In genomic region chr6:112030206-112030932, GRCh38 we compare ENCODE assay signal across 14 cellular contexts. TPM values are rescaled to one million over a fixed set of nuclear protein-coding genes. Genes with fewer than 3 reads are reported as not detected.
DNase-seq lines count a peak whose midpoint lies in the region; ATAC-seq and TF ChIP-seq lines count a peak whose summit lies in the region.
"Had no signal": no experiment of that assay in that cellular context is flagged by ENCODE, and none has a peak within 500 bp of the region (broad histone marks: within the 10 kb centered on the region; RNA-seq: fewer than 3 reads in every experiment).

No MANE protein-coding gene starts in this region.

- H3K4me3 ChIP-seq in liver (ENCODE audit: low read depth in 1 of 3, low read length in 3 of 3) = no peak overlapping the region
- H3K4me3 ChIP-seq in transverse colon = no peak overlapping the region
- H3K4me3 ChIP-seq: GM12878 had no signal

- no peaks in the 10 kb centered on the region for H3K9me3 ChIP-seq in liver (ENCODE audit: control insufficient read depth in 4 of 4, low read length in 3 of 4)
- H3K9me3 ChIP-seq in transverse colon = no peaks in the 10 kb centered on the region
- H3K9me3 ChIP-seq: SK-N-SH had no signal

- no peak for TF ChIP-seq POLR2A in transverse colon (IDR thresholded peaks at IDR 0.05)

- H3K27me3 Mint-ChIP-seq in activated naive CD8-positive, alpha-beta T cell = no peaks in the 10 kb centered on the region
- no peaks in the 10 kb centered on the region for H3K27me3 Mint-ChIP-seq in activated naive CD8-positive, alpha-beta T cell treated with anti-CD3 and anti-CD28 coated beads for 36 hours
- no peaks in the 10 kb centered on the region for H3K27me3 Mint-ChIP-seq in activated T-helper 17 cell treated with anti-CD3 and anti-CD28 coated beads, Interleukin-2, amount 50 U/mL, for 72 hours

- H3K27me3 ChIP-seq in liver (ENCODE audit: control insufficient read depth in 4 of 4, insufficient read depth in 4 of 4, low read length in 3 of 4) = no peaks in the 10 kb centered on the region
- no peaks in the 10 kb centered on the region for H3K27me3 ChIP-seq in transverse colon

- H3K9ac ChIP-seq in liver (ENCODE audit: low read depth in 1 of 2, low read length in 2 of 2) = no peak overlapping the region
- H3K9ac ChIP-seq: SK-N-SH had no signal

- no peak for ATAC-seq in activated T-helper 17 cell treated with anti-CD3 and anti-CD28 coated beads, Interleukin-2, amount 50 U/mL, for 72 hours (replicated peaks)
- ATAC-seq: GM12878, WTC11 had no signal

- WGBS in liver = 89% methylated on average over 7 of the region's 7 CpGs
- WGBS in transverse colon (ENCODE audit: low coverage in 1 of 2), 2 donors = 73 to 75% methylated on average over 6 to 7 of the region's 7 CpGs

- DNase-seq in activated naive CD8-positive, alpha-beta T cell treated with anti-CD3 and anti-CD28 coated beads for 36 hours = no peak
- no peak for DNase-seq in transverse colon
- no peak for DNase-seq in hypothalamus (lab: John Stamatoyannopoulos, UW)
- no peak for DNase-seq in SKM-1 (lab: John Stamatoyannopoulos, UW; ENCODE audit: unreplicated experiment)
- DNase-seq in activated CD4-positive, CD25-positive, alpha-beta regulatory T cell (lab: John Stamatoyannopoulos, UW) = no peak
- DNase-seq: DND-41, mammary epithelial cell, NCI-H2029 treated with DMSO at 0.1 percent for 48 hours, SK-N-SH had no signal

- no peak for TF ChIP-seq CTCF in liver (IDR thresholded peaks at IDR 0.05; ENCODE audit: low read depth, low read length, missing input control)
- no peak for TF ChIP-seq CTCF in transverse colon (IDR thresholded peaks at IDR 0.05)

- no peak overlapping the region for H3K4me3 Mint-ChIP-seq in activated naive CD8-positive, alpha-beta T cell
- no peak overlapping the region for H3K4me3 Mint-ChIP-seq in activated naive CD8-positive, alpha-beta T cell treated with anti-CD3 and anti-CD28 coated beads for 36 hours
- H3K4me3 Mint-ChIP-seq in activated T-helper 17 cell treated with anti-CD3 and anti-CD28 coated beads, Interleukin-2, amount 50 U/mL, for 72 hours = peak overlapping the region; percentile 67
- H3K4me3 Mint-ChIP-seq: WTC11 had no signal

- intact Hi-C loops in transverse colon (cut with DNase I; ENCODE audit: low total_unique reads) = no loop called here

- H3K27ac ChIP-seq in liver (ENCODE audit: low read depth in 1 of 2, low read length in 2 of 2) (no peak overlapping the region), transverse colon (peak overlapping the region; percentile 17 to 29 (median 25))

- in situ Hi-C loops in transverse colon (cut with MboI; ENCODE audit: low pct_ligation_motif_present in 1 of 4, low pct_unique_long_range_greater_than_20kb in 1 of 4, low sequenced_read_pairs in 3 of 4) = loop anchor here in 1 of 4 donors (25.0 kb wide), 1 partner anchor 768 kb away; a partner anchor contains a TSS

- H3K36me3 ChIP-seq in liver (ENCODE audit: control insufficient read depth in 4 of 4, insufficient read depth in 3 of 4, low read depth in 1 of 4, low read length in 3 of 4) = no peaks in the 10 kb centered on the region
- H3K36me3 ChIP-seq in transverse colon = no peaks in the 10 kb centered on the region

- no peak for TF ChIP-seq EP300 in transverse colon (IDR thresholded peaks at IDR 0.05; ENCODE audit: low read depth)

- TF ChIP-seq RAD21 in liver (IDR thresholded peaks at IDR 0.05) = no peak

- H3K4me1 ChIP-seq in liver (ENCODE audit: control insufficient read depth in 4 of 4, insufficient read depth in 4 of 4, low read length in 3 of 4) (peaks cover 0 to 20% (median 10%) of the 10 kb centered on the region in 4 donors), transverse colon (peaks cover 0 to 20% (median 15%) of the 10 kb centered on the region in 4 donors)

- peaks cover 12% of the 10 kb centered on the region for H3K36me3 Mint-ChIP-seq in activated naive CD8-positive, alpha-beta T cell
- peaks cover 39% of the 10 kb centered on the region for H3K36me3 Mint-ChIP-seq in activated naive CD8-positive, alpha-beta T cell treated with anti-CD3 and anti-CD28 coated beads for 36 hours
- H3K36me3 Mint-ChIP-seq in activated T-helper 17 cell treated with anti-CD3 and anti-CD28 coated beads, Interleukin-2, amount 50 U/mL, for 72 hours (ENCODE audit: low read depth) = no peaks in the 10 kb centered on the region
- H3K36me3 Mint-ChIP-seq: WTC11 had no signal

- no peaks in the 10 kb centered on the region for H3K9me3 Mint-ChIP-seq in activated naive CD8-positive, alpha-beta T cell (ENCODE audit: low read depth)
- peaks cover 4% of the 10 kb centered on the region for H3K9me3 Mint-ChIP-seq in activated naive CD8-positive, alpha-beta T cell treated with anti-CD3 and anti-CD28 coated beads for 36 hours
- H3K9me3 Mint-ChIP-seq in activated T-helper 17 cell treated with anti-CD3 and anti-CD28 coated beads, Interleukin-2, amount 50 U/mL, for 72 hours = no peaks in the 10 kb centered on the region
- H3K9me3 Mint-ChIP-seq: WTC11 had no signal

- H3K27ac Mint-ChIP-seq in activated naive CD8-positive, alpha-beta T cell = peak overlapping the region; percentile 97
- H3K27ac Mint-ChIP-seq in activated naive CD8-positive, alpha-beta T cell treated with anti-CD3 and anti-CD28 coated beads for 36 hours = no peak overlapping the region
- peak overlapping the region; percentile 77 for H3K27ac Mint-ChIP-seq in activated T-helper 17 cell treated with anti-CD3 and anti-CD28 coated beads, Interleukin-2, amount 50 U/mL, for 72 hours
- H3K27ac Mint-ChIP-seq: WTC11 had no signal

- peaks cover 87% of the 10 kb centered on the region for H3K4me1 Mint-ChIP-seq in activated naive CD8-positive, alpha-beta T cell (ENCODE audit: low read depth)
- peaks cover 84% of the 10 kb centered on the region for H3K4me1 Mint-ChIP-seq in activated naive CD8-positive, alpha-beta T cell treated with anti-CD3 and anti-CD28 coated beads for 36 hours
- H3K4me1 Mint-ChIP-seq in activated T-helper 17 cell treated with anti-CD3 and anti-CD28 coated beads, Interleukin-2, amount 50 U/mL, for 72 hours = peaks cover 53% of the 10 kb centered on the region

TF ChIP-seq in liver, 16 proteins besides CTCF, POLR2A, EP300 and RAD21:
- peak; percentile 97 for TF ChIP-seq YY1 (IDR thresholded peaks at IDR 0.05)
- no peak for TF ChIP-seq REST (IDR thresholded peaks at IDR 0.05)

RNA-seq across cellular contexts. Expression of gene CCN6, which starts 23.5 kb away (rescaled TPM):
- under 1 TPM; 0.19 to 0.30 TPM for total RNA-seq in activated naive CD8-positive, alpha-beta T cell treated with anti-CD3 and anti-CD28 coated beads for 36 hours
- total RNA-seq in activated T-helper 17 cell treated with anti-CD3 and anti-CD28 coated beads, Interleukin-2, amount 50 U/mL, for 72 hours = under 1 TPM in 1 of 2 donors, not detected in 1; 0.66 TPM
- total RNA-seq in liver = not detected
- under 1 TPM in 1 of 2 donors, not detected in 1; 0.54 TPM for polyA plus RNA-seq in liver
- not detected for total RNA-seq in transverse colon
- total RNA-seq: GM12878, WTC11 had no signal
- polyA plus RNA-seq: SK-N-SH had no signal

RNA-seq across cellular contexts. Expression of gene TUBE1, which starts 56.9 kb away (rescaled TPM):
- 10 to 100 TPM; 30.3 to 31.1 TPM for total RNA-seq in activated naive CD8-positive, alpha-beta T cell treated with anti-CD3 and anti-CD28 coated beads for 36 hours
- 10 to 100 TPM; 17.1 to 24.0 TPM for total RNA-seq in activated T-helper 17 cell treated with anti-CD3 and anti-CD28 coated beads, Interleukin-2, amount 50 U/mL, for 72 hours
- total RNA-seq in liver (10 to 100 TPM in 1 of 2 donors, 1 to 10 TPM in 1; 9.6 to 45.4 TPM), transverse colon (10 to 100 TPM; 15.9 to 48.4 (median 26.5) TPM)
- polyA plus RNA-seq in liver = 10 to 100 TPM in 1 of 2 donors, 1 to 10 TPM in 1; 8.8 to 41.2 TPM

RNA-seq across cellular contexts. Expression of gene FAM229B, which starts 57.0 kb away (rescaled TPM):
- total RNA-seq in activated naive CD8-positive, alpha-beta T cell treated with anti-CD3 and anti-CD28 coated beads for 36 hours = 1 to 10 TPM; 7.9 to 8.7 TPM
- total RNA-seq in activated T-helper 17 cell treated with anti-CD3 and anti-CD28 coated beads, Interleukin-2, amount 50 U/mL, for 72 hours = 1 to 10 TPM; 2.6 TPM
- total RNA-seq in liver (1 to 10 TPM; 1.8 to 3.9 TPM), transverse colon (10 to 100 TPM in 1 of 4 donors, 1 to 10 TPM in 2, not detected in 1; 2.2 to 81.4 (median 8.7) TPM)
- polyA plus RNA-seq in liver = 10 to 100 TPM; 10.3 to 13.8 TPM

Comparison
In these comparisons a context has a peak if more than half of its experiments do, and no peak if none do; other contexts are left out.
1. H3K27ac ChIP-seq: peak in transverse colon (4 of 4); none in liver (0 of 2).